In genomic region chr5:149792540-149792939, GRCh38 we compare ENCODE assay signal across 19 cellular contexts.
DNase-seq lines count a peak whose midpoint lies in the region; ATAC-seq and TF ChIP-seq lines count a peak whose summit lies in the region.
"Had no signal": no experiment of that assay in that cellular context is flagged by ENCODE, and none has a peak within 500 bp of the region (broad histone marks: within the 10 kb centered on the region; RNA-seq: fewer than 3 reads in every experiment).

No MANE protein-coding gene starts in this region.

- peaks cover 19% of the 10 kb centered on the region for H3K4me1 ChIP-seq in BLaER1
- H3K4me1 ChIP-seq in esophagus squamous epithelium = peaks cover 16 to 78% (median 26%) of the 10 kb centered on the region in 3 donors

- peak; percentile 2 for ATAC-seq in HG02610 (IDR thresholded peaks at IDR 0.05; ENCODE audit: unreplicated experiment)
- no peak for ATAC-seq in stimulated activated memory B cell treated with anti-CD40 and anti-IgM and Interleukin-4, amounts not matched to agents 10 μg/mL and 1 μg/mL and 100 μg/mL, for 72 hours

- peak overlapping the region; percentile 63 for H3K27ac Mint-ChIP-seq in stimulated activated memory B cell treated with anti-CD40 and anti-IgM and Interleukin-4, amounts not matched to agents 10 μg/mL and 1 μg/mL and 100 μg/mL, for 72 hours
- H3K27ac Mint-ChIP-seq: CD4-positive, alpha-beta T cell; H9 had no signal

- H3K9ac ChIP-seq in BLaER1 = no peak overlapping the region

- no peaks in the 10 kb centered on the region for H3K27me3 Mint-ChIP-seq in stimulated activated memory B cell treated with anti-CD40 and anti-IgM and Interleukin-4, amounts not matched to agents 10 μg/mL and 1 μg/mL and 100 μg/mL, for 72 hours
- H3K27me3 Mint-ChIP-seq: CD4-positive, alpha-beta T cell; IgD-negative memory B cell had no signal

- H3K27me3 ChIP-seq in BLaER1 (no peaks in the 10 kb centered on the region), esophagus squamous epithelium (no peaks in the 10 kb centered on the region)

- H3K4me1 Mint-ChIP-seq in stimulated activated memory B cell treated with anti-CD40 and anti-IgM and Interleukin-4, amounts not matched to agents 10 μg/mL and 1 μg/mL and 100 μg/mL, for 72 hours = peaks cover 58% of the 10 kb centered on the region

- no peaks in the 10 kb centered on the region for H3K9me3 Mint-ChIP-seq in stimulated activated memory B cell treated with anti-CD40 and anti-IgM and Interleukin-4, amounts not matched to agents 10 μg/mL and 1 μg/mL and 100 μg/mL, for 72 hours
- H3K9me3 Mint-ChIP-seq: CD4-positive, alpha-beta T cell; H9 had no signal

- no peaks in the 10 kb centered on the region; the same call in 1 of the 2 replicates for H3K36me3 ChIP-seq in BLaER1
- peaks cover 0 to 6% (median 0%) of the 10 kb centered on the region in 3 donors for H3K36me3 ChIP-seq in esophagus squamous epithelium

- 61 to 78% methylated on average over 8 of the region's 8 CpGs for WGBS in esophagus squamous epithelium, 2 donors

- DNase-seq in esophagus squamous epithelium (lab: John Stamatoyannopoulos, UW) (no peak), SW 1271 (lab: John Stamatoyannopoulos, UW) (no peak), T-helper 9 cell (no peak), GM13976 (ENCODE audit: low spot score) (no peak)
- DNase-seq: ACHN; AML-193; CD4-positive, alpha-beta T cell; DMS53; H9; NCI-H1105 treated with DMSO at 0.1 percent for 48 hours; NCI-H1694 treated with DMSO at 0.1 percent for 48 hours; NCI-H2107; NCI-H345; NCI-H69; OCI-M1 had no signal

- no peak for TF ChIP-seq CTCF in esophagus squamous epithelium (IDR thresholded peaks at IDR 0.05)
- TF ChIP-seq CTCF in GM13976 (IDR thresholded peaks at IDR 0.05; ENCODE audit: borderline replicate concordance, control extremely low read depth, extremely low read depth, insufficient read depth, missing control alignments) = no peak

- H3K4me3 ChIP-seq in BLaER1 (no peak overlapping the region), esophagus squamous epithelium (no peak overlapping the region)

- intact Hi-C loops in esophagus squamous epithelium (cut with DNase I) = no loop called here

- TF ChIP-seq POLR2A in esophagus squamous epithelium (IDR thresholded peaks at IDR 0.05) = no peak

- H3K36me3 Mint-ChIP-seq in stimulated activated memory B cell treated with anti-CD40 and anti-IgM and Interleukin-4, amounts not matched to agents 10 μg/mL and 1 μg/mL and 100 μg/mL, for 72 hours = peaks cover 1% of the 10 kb centered on the region
- H3K36me3 Mint-ChIP-seq: IgD-negative memory B cell had no signal

- peaks cover 76% of the 10 kb centered on the region for H4K20me1 ChIP-seq in BLaER1

- H3K9me3 ChIP-seq in BLaER1 (no peaks in the 10 kb centered on the region), esophagus squamous epithelium (no peaks in the 10 kb centered on the region)

- H3K4me2 ChIP-seq in BLaER1 = peak overlapping the region; percentile 15; the same call in 1 of the 2 replicates

- in situ Hi-C loops in GM13976 (cut with MboI; ENCODE audit: low sequenced_read_pairs, unreplicated experiment) = no loop called here

- H3K27ac ChIP-seq in BLaER1 = no peak overlapping the region
- H3K27ac ChIP-seq in esophagus squamous epithelium = peak overlapping the region in 3 of 4 donors; percentile 49 to 83 (median 80)

- no peak overlapping the region for H3K4me3 Mint-ChIP-seq in stimulated activated memory B cell treated with anti-CD40 and anti-IgM and Interleukin-4, amounts not matched to agents 10 μg/mL and 1 μg/mL and 100 μg/mL, for 72 hours
- H3K4me3 Mint-ChIP-seq: CD4-positive, alpha-beta T cell; H9 had no signal
